2 cellular contexts compared by ENCODE assay signal in the genomic region with DNA sequence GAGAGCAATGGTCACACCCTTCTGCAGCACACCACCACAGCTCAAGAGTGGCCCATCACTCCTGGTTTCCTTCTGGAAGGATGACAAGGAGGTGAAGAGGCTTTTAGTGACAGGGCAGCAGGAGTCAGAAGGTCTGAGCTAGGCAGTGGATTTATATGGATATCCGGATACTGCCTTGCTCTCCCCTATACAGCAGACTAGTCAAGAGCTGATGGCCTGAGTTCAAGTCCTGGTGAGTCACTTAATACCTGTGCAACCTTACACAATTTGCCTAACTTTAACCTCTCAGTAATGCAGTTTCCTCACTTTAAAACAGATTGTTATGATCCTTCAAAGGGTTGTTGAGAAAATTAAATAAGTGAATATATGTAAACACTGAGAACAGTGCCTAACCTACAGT.
TF ChIP-seq lines count a peak whose summit lies in the region.

No MANE protein-coding gene starts in this region.

TF ChIP-seq in A549, 52 proteins besides CTCF, POLR2A, EP300 and RAD21:
- no peak for TF ChIP-seq NR3C1 (IDR thresholded peaks at IDR 0.05)
- TF ChIP-seq RNF2 (IDR thresholded peaks at IDR 0.05; ENCODE audit: borderline replicate concordance, low read depth), result no peak
- TF ChIP-seq JUN (IDR thresholded peaks at IDR 0.05), result no peak
- no peak for TF ChIP-seq RCOR1 (IDR thresholded peaks at IDR 0.05; ENCODE audit: low read depth, low read length)
- TF ChIP-seq PBX3 (IDR thresholded peaks at IDR 0.05), result no peak
- no peak for TF ChIP-seq KDM1A (IDR thresholded peaks at IDR 0.05; ENCODE audit: low read depth)
- TF ChIP-seq EHMT2 (IDR thresholded peaks at IDR 0.05; ENCODE audit: low read depth), result no peak
- TF ChIP-seq KDM5A (IDR thresholded peaks at IDR 0.05), result no peak
- no peak for TF ChIP-seq TFCP2L1 (CRISPR knock-in tag; IDR thresholded peaks at IDR 0.05)
- no peak for TF ChIP-seq HDAC2 (IDR thresholded peaks at IDR 0.05)
- TF ChIP-seq, protein P1, sequence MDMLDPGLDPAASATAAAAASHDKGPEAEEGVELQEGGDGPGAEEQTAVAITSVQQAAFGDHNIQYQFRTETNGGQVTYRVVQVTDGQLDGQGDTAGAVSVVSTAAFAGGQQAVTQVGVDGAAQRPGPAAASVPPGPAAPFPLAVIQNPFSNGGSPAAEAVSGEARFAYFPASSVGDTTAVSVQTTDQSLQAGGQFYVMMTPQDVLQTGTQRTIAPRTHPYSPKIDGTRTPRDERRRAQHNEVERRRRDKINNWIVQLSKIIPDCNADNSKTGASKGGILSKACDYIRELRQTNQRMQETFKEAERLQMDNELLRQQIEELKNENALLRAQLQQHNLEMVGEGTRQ (IDR thresholded peaks at IDR 0.05), result no peak
- TF ChIP-seq CEBPB (IDR thresholded peaks at IDR 0.05), result no peak
- TF ChIP-seq, protein P2, sequence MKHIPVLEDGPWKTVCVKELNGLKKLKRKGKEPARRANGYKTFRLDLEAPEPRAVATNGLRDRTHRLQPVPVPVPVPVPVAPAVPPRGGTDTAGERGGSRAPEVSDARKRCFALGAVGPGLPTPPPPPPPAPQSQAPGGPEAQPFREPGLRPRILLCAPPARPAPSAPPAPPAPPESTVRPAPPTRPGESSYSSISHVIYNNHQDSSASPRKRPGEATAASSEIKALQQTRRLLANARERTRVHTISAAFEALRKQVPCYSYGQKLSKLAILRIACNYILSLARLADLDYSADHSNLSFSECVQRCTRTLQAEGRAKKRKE (CRISPR knock-in tag; IDR thresholded peaks at IDR 0.05; ENCODE audit: low read depth), result no peak
- no peak for TF ChIP-seq EHF (CRISPR knock-in tag; IDR thresholded peaks at IDR 0.05)
- TF ChIP-seq MAFK (IDR thresholded peaks at IDR 0.05; ENCODE audit: partially characterized antibody), result no peak
- TF ChIP-seq ZNF302 (CRISPR knock-in tag; IDR thresholded peaks at IDR 0.05), result no peak
- no peak for TF ChIP-seq ESRRA (IDR thresholded peaks at IDR 0.05; ENCODE audit: borderline replicate concordance, low read length)
- TF ChIP-seq ZSCAN20 (CRISPR knock-in tag; IDR thresholded peaks at IDR 0.05), result no peak
TF ChIP-seq in A549: peak in this region for 0.

TF ChIP-seq in H1, 55 proteins besides CTCF, POLR2A, EP300 and RAD21:
- no peak for TF ChIP-seq SP2 (IDR thresholded peaks at IDR 0.05; ENCODE audit: low read length)
- TF ChIP-seq, protein P3, sequence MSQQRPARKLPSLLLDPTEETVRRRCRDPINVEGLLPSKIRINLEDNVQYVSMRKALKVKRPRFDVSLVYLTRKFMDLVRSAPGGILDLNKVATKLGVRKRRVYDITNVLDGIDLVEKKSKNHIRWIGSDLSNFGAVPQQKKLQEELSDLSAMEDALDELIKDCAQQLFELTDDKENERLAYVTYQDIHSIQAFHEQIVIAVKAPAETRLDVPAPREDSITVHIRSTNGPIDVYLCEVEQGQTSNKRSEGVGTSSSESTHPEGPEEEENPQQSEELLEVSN (IDR thresholded peaks at IDR 0.05), result no peak
- no peak for TF ChIP-seq HDAC6 (IDR thresholded peaks at IDR 0.05; ENCODE audit: low read depth, low read length)
- TF ChIP-seq SIN3A (conservative IDR thresholded peaks at IDR 0.05 in 1 of 2, IDR thresholded peaks at IDR 0.05 in 1 of 2; ENCODE audit: low read depth in 1 of 2, low read length in 2 of 2), result no peak
- no peak for TF ChIP-seq TAF1 (IDR thresholded peaks at IDR 0.05; ENCODE audit: low read depth, low read length)
- TF ChIP-seq SIX5 (IDR thresholded peaks at IDR 0.05; ENCODE audit: low read depth, low read length), result no peak
- TF ChIP-seq NANOG (IDR thresholded peaks at IDR 0.05; ENCODE audit: insufficient read depth, low read depth, low read length, poor library complexity, severe bottlenecking), result no peak
- no peak for TF ChIP-seq GTF2F1 (IDR thresholded peaks at IDR 0.05; ENCODE audit: borderline replicate concordance, low read depth, low read length)
- TF ChIP-seq PHF8 (conservative IDR thresholded peaks at IDR 0.05; ENCODE audit: low read depth, low read length), result no peak
- no peak for TF ChIP-seq RXRA (IDR thresholded peaks at IDR 0.05; ENCODE audit: insufficient read depth, low read depth, low read length)
TF ChIP-seq in H1: peak in this region for 0.
